In genomic region chr20:24991897-24992419, GRCh38 we compare ENCODE assay signal across 8 cellular contexts. TPM values are rescaled to one million over a fixed set of nuclear protein-coding genes. Genes with fewer than 3 reads are reported as not detected.
A peak's percentile ranks its signal among the peaks of the same experiment; 100 is the strongest.
DNase-seq lines count a peak whose midpoint lies in the region; ATAC-seq and TF ChIP-seq lines count a peak whose summit lies in the region.

No MANE protein-coding gene starts in this region.

- H3K4me1 ChIP-seq in urinary bladder (ENCODE audit: insufficient read depth): no peaks in the 10 kb centered on the region

- H3K27ac Mint-ChIP-seq in memory B cell: peak overlapping the region; percentile 98

- no peaks in the 10 kb centered on the region for H3K27me3 Mint-ChIP-seq in memory B cell

- peaks cover 28% of the 10 kb centered on the region for H3K4me1 Mint-ChIP-seq in memory B cell

- DNase-seq in OCI-M1 (lab: John Stamatoyannopoulos, UW) (peak; percentile 39), memory B cell (ENCODE audit: low spot score in 2 of 2) (no peak), COR-L47 (lab: John Stamatoyannopoulos, UW) (no peak)

- peak overlapping the region; percentile 77 for H3K4me3 ChIP-seq in GM12875 (ENCODE audit: low read depth, low read length)
- H3K4me3 ChIP-seq in urinary bladder (ENCODE audit: low read depth, low read length): peak overlapping the region; percentile 81

- peak overlapping the region; percentile 95 for H3K4me3 Mint-ChIP-seq in memory B cell

- H3K36me3 Mint-ChIP-seq in memory B cell: peaks cover 2% of the 10 kb centered on the region

- no peaks in the 10 kb centered on the region for H3K9me3 Mint-ChIP-seq in memory B cell

- ATAC-seq in HG02884 (IDR thresholded peaks at IDR 0.05; ENCODE audit: unreplicated experiment): peak; percentile 22
- ATAC-seq in memory B cell (ENCODE audit: low read depth): peak; percentile 2

- WGBS in urinary bladder: under 1% methylated on average over 32 of the region's 32 CpGs

- peak overlapping the region; percentile 54 for H3K27ac ChIP-seq in 22Rv1
- H3K27ac ChIP-seq in cingulate gyrus (ENCODE audit: low read depth, low read length): peak overlapping the region; percentile 97
- peak overlapping the region; percentile 76 for H3K27ac ChIP-seq in urinary bladder (ENCODE audit: low read depth)

- H3K36me3 ChIP-seq in urinary bladder (ENCODE audit: insufficient read depth): no peaks in the 10 kb centered on the region

- TF ChIP-seq CTCF in 22Rv1 (IDR thresholded peaks at IDR 0.05): no peak
- no peak for TF ChIP-seq CTCF in GM12875 (IDR thresholded peaks at IDR 0.05; ENCODE audit: borderline replicate concordance, insufficient read depth, low read depth, low read length)

RNA-seq across cellular contexts. Expression of gene APMAP, which starts 0.6 kb away (rescaled TPM):
- total RNA-seq in urinary bladder: 41.7 TPM
- 54.9 TPM for polyA plus RNA-seq in urinary bladder

RNA-seq across cellular contexts. Expression of gene CST7, which starts 42.9 kb away (rescaled TPM):
- not detected for total RNA-seq in urinary bladder
- polyA plus RNA-seq in urinary bladder: 4.5 TPM
